7 cellular contexts compared by ENCODE assay signal in genomic region chr1:194353121-194353520, GRCh38.
"Had no signal": no experiment of that assay in that cellular context is flagged by ENCODE, and none has a peak within 500 bp of the region (broad histone marks: within the 10 kb centered on the region; RNA-seq: fewer than 3 reads in every experiment).

No MANE protein-coding gene starts in this region.

- H3K4me3 ChIP-seq: GM12878 had no signal

- DNase-seq: GDM1, GF-D8 had no signal

- FAIRE-seq: GM12878, GM12891, GM12892, GM18507, GM19239 had no signal

- ATAC-seq: GM12878 had no signal
